ENCODE assay signal across 16 cellular contexts in the genomic region with DNA sequence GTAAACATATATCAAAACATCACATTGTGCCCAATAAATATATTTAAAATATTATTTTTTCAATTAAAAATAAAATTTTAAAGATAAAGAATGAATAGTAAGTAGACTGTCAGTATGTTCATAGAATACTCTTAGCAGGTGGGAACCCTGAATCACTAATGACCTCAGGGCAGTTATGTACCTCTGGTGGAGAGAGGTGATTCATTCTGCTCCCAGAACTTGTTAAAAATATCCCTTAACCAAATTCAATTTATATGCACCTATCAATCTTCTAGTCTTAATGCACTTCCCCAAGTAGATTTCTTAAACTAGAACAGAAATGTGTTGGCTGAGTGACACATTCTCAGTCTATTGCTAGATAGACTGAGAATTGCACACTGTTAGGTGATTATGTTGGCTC.
"Had no signal": no experiment of that assay in that cellular context is flagged by ENCODE, and none has a peak within 500 bp of the region (broad histone marks: within the 10 kb centered on the region; RNA-seq: fewer than 3 reads in every experiment).

No MANE protein-coding gene starts in this region.

- H3K36me3 ChIP-seq: prostate gland, suprapubic skin, thyroid gland had no signal

- H3K36me3 Mint-ChIP-seq: naive thymus-derived CD4-positive, alpha-beta T cell; type B pancreatic cell had no signal

- H3K27me3 ChIP-seq: thyroid gland had no signal

- H3K27ac ChIP-seq: hepatocyte, parathyroid adenoma, prostate gland, skin epidermis, suprapubic skin, thyroid gland had no signal

- DNase-seq: effector memory CD4-positive, alpha-beta T cell; foreskin melanocyte; head of caudate nucleus; left colon; left ventricle myocardium superior; naive thymus-derived CD4-positive, alpha-beta T cell; nephron progenitor cell; stimulated activated naive CD4-positive, alpha-beta T cell treated with Interleukin-2 at 50 U/mL for 16 hours; thyroid gland had no signal

- ATAC-seq: left colon; left ventricle myocardium superior; naive thymus-derived CD4-positive, alpha-beta T cell; sciatic nerve had no signal

- H3K4me1 Mint-ChIP-seq: naive thymus-derived CD4-positive, alpha-beta T cell; nephron progenitor cell had no signal

- H3K4me3 Mint-ChIP-seq: naive thymus-derived CD4-positive, alpha-beta T cell; nephron progenitor cell; type B pancreatic cell had no signal

- H3K9me3 Mint-ChIP-seq: type B pancreatic cell had no signal

- H3K9me3 ChIP-seq: prostate gland, suprapubic skin, thyroid gland had no signal

- H3K4me1 ChIP-seq: parathyroid adenoma, prostate gland, suprapubic skin, thyroid gland had no signal

- H3K27ac Mint-ChIP-seq: naive thymus-derived CD4-positive, alpha-beta T cell; nephron progenitor cell; type B pancreatic cell had no signal

- H3K4me3 ChIP-seq: hepatocyte, prostate gland, skin epidermis, suprapubic skin, thyroid gland had no signal
